ENCODE assay signal across 12 cellular contexts in genomic region chr17:40901981-40902862, GRCh38. TPM values are rescaled to one million over a fixed set of nuclear protein-coding genes. Genes with fewer than 3 reads are reported as not detected.
A peak's percentile ranks its signal among the peaks of the same experiment; 100 is the strongest.
DNase-seq lines count a peak whose midpoint lies in the region; ATAC-seq, FAIRE-seq and TF ChIP-seq lines count a peak whose summit lies in the region.
"Had no signal": no experiment of that assay in that cellular context is flagged by ENCODE, and none has a peak within 500 bp of the region (broad histone marks: within the 10 kb centered on the region; RNA-seq: fewer than 3 reads in every experiment).

No MANE protein-coding gene starts in this region.

- no peak overlapping the region for H3K14ac ChIP-seq in trophoblast cell (ENCODE audit: low read length)

- H3K18ac ChIP-seq in trophoblast cell (ENCODE audit: low read length), result no peak overlapping the region

- TF ChIP-seq POLR2A in gastroesophageal sphincter (IDR thresholded peaks at IDR 0.05), result no peak

- H2BK12ac ChIP-seq in trophoblast cell (ENCODE audit: low read length), result no peak overlapping the region

- H4K91ac ChIP-seq in trophoblast cell (ENCODE audit: low read depth, low read length), result no peak overlapping the region

- no peak overlapping the region for H2AK5ac ChIP-seq in trophoblast cell (ENCODE audit: low read length)

- H2BK5ac ChIP-seq in trophoblast cell (ENCODE audit: low read depth, low read length, poor library complexity), result no peak overlapping the region

- H3K4me3 ChIP-seq in trophoblast cell (ENCODE audit: low read depth, low read length) (no peak overlapping the region), gastroesophageal sphincter (no peak overlapping the region)

- no peak overlapping the region for H2BK120ac ChIP-seq in trophoblast cell (ENCODE audit: insufficient read depth, low read length, poor library complexity)

- no peak overlapping the region for H3K4me2 ChIP-seq in trophoblast cell (ENCODE audit: low read length)

- H4K12ac ChIP-seq in trophoblast cell (ENCODE audit: low read depth, low read length), result no peak overlapping the region

- H3K27me3 ChIP-seq in trophoblast cell (ENCODE audit: insufficient read depth, low read length), result no peaks in the 10 kb centered on the region
- peaks cover 16% of the 10 kb centered on the region for H3K27me3 ChIP-seq in gastroesophageal sphincter

- no peaks in the 10 kb centered on the region for H3K4me1 ChIP-seq in trophoblast cell (ENCODE audit: control insufficient read depth in 1 of 2, insufficient read depth in 2 of 2, low read length in 2 of 2)
- H3K4me1 ChIP-seq in gastroesophageal sphincter, result no peaks in the 10 kb centered on the region

- H3K36me3 ChIP-seq in trophoblast cell (ENCODE audit: control insufficient read depth in 1 of 2, insufficient read depth in 2 of 2, low read length in 2 of 2), result no peaks in the 10 kb centered on the region
- no peaks in the 10 kb centered on the region for H3K36me3 ChIP-seq in gastroesophageal sphincter

- no peak for ATAC-seq in gastroesophageal sphincter

- H3K9me3 ChIP-seq in trophoblast cell (ENCODE audit: insufficient read depth, low read depth, low read length), result no peaks in the 10 kb centered on the region
- H3K9me3 ChIP-seq in gastroesophageal sphincter, result no peaks in the 10 kb centered on the region

- no peak overlapping the region for H3K23ac ChIP-seq in trophoblast cell (ENCODE audit: low read length)

- no peak overlapping the region for H4K8ac ChIP-seq in trophoblast cell (ENCODE audit: low read depth, low read length)

- H3K27ac ChIP-seq in trophoblast cell (ENCODE audit: low read depth, low read length) (no peak overlapping the region), caudate nucleus (ENCODE audit: low read depth, low read length) (no peak overlapping the region), gastroesophageal sphincter (no peak overlapping the region)
- H3K27ac ChIP-seq: HL-60 had no signal

- H3K4ac ChIP-seq in trophoblast cell (ENCODE audit: low read depth, low read length), result no peak overlapping the region

- no peak overlapping the region for H3K9ac ChIP-seq in trophoblast cell (ENCODE audit: low read length)

- TF ChIP-seq CTCF in gastroesophageal sphincter (IDR thresholded peaks at IDR 0.05), result no peak

- WGBS in trophoblast cell (ENCODE audit: extremely low coverage, insufficient coverage, insufficient read length), result no CpG with 5 or more reads among the region's 5 CpGs
- 90 to 98% methylated on average over 2 to 3 of the region's 5 CpGs for WGBS in gastroesophageal sphincter (ENCODE audit: low coverage in 1 of 2), 2 donors

- no peak for TF ChIP-seq EP300 in gastroesophageal sphincter (IDR thresholded peaks at IDR 0.05)

- DNase-seq in GM04504 (ENCODE audit: low read depth), result peak; percentile 54
- DNase-seq in NCI-H2029 (lab: John Stamatoyannopoulos, UW), result peak; percentile 85
- peak; percentile 72 to 82 for DNase-seq in trophoblast cell
- no peak for DNase-seq in caudate nucleus (lab: John Stamatoyannopoulos, UW)
- no peak for DNase-seq in UCSD-AML1 (lab: John Stamatoyannopoulos, UW; ENCODE audit: unreplicated experiment)
- DNase-seq in NK-92 (lab: John Stamatoyannopoulos, UW; ENCODE audit: unreplicated experiment), result no peak
- DNase-seq: activated T-cell treated with anti-CD3 and anti-CD28 coated beads, Interleukin-2, amount 50 U/mL, for 24 hours; Right ventricle myocardium superior had no signal

- H2AFZ ChIP-seq in trophoblast cell (ENCODE audit: insufficient read depth, low read length, poor library complexity), result no peak overlapping the region

- no peaks in the 10 kb centered on the region for H3K79me1 ChIP-seq in trophoblast cell (ENCODE audit: low read length)

- FAIRE-seq in colon (lab: Jason Lieb, UNC), result peak; percentile 91
- FAIRE-seq: GM12891 had no signal

- no peaks in the 10 kb centered on the region for H3K79me2 ChIP-seq in trophoblast cell (ENCODE audit: control insufficient read depth, insufficient read depth, low read length, poor library complexity)

RNA-seq across cellular contexts. Expression of gene KRT20, which starts 17.2 kb away (rescaled TPM):
- not detected in 2 replicates for polyA plus RNA-seq in trophoblast cell (2013)
- total RNA-seq in gastroesophageal sphincter, result not detected
- total RNA-seq: Right ventricle myocardium superior had no signal

RNA-seq across cellular contexts. Expression of gene KRT12, which starts 35.2 kb away (rescaled TPM):
- polyA plus RNA-seq in trophoblast cell (2013), result not detected in 2 replicates
- total RNA-seq in gastroesophageal sphincter, result not detected
- total RNA-seq: Right ventricle myocardium superior had no signal

RNA-seq across cellular contexts. Expression of gene KRT23, which starts 35.2 kb away (rescaled TPM):
- 142 and 146 TPM in 2 replicates for polyA plus RNA-seq in trophoblast cell (2013)
- total RNA-seq in gastroesophageal sphincter, result 1 to 10 TPM in 1 of 4 donors, not detected in 3; 6.1 TPM
- total RNA-seq: Right ventricle myocardium superior had no signal

Comparison
In these comparisons a context has a peak if more than half of its experiments do, and no peak if none do; other contexts are left out.
1. DNase-seq: peak in GM04504 (single experiment), NCI-H2029 (single experiment) and trophoblast cell (2 of 2); none in caudate nucleus (0 of 61), UCSD-AML1 (single experiment) and NK-92 (single experiment).